In the genomic region with DNA sequence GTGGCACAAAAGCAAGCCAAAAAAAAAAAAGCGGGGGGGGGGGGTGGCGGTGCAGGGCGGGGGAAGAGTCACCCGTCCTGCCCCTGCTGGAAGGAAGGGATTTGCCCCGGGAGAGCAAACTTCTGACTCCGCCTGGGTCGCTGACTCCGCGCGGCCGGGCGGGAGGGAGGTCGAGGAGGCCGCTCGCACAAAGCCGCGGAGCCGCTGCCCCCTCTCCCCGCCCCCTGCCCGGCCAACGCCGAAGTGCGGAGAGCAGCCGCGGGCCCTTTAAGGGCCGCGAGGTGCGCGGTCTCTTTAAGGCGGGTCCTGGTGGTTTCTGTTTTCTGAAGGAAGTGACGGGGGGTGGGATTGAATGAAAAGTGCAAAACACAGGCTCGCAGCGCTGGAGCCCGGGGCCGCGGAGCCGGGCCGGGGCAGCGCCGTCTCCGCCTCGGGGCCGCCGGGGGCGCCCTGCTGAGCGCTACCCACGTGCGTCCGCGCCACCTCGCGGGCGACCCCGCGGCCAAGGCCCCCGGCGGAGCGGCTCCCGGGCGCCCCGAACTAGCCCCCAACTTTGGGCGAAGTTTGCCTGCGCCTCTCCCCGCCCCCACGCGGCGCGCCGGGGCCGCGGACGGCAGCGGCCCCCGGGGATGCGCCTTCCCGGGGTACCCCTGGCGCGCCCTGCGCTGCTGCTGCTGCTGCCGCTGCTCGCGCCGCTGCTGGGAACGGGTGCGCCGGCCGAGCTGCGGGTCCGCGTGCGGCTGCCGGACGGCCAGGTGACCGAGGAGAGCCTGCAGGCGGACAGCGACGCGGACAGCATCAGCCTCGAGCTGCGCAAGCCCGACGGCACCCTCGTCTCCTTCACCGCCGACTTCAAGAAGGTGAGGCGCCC, we compare ENCODE assay signal across 8 cellular contexts. TPM values are rescaled to one million over a fixed set of nuclear protein-coding genes. Genes with fewer than 3 reads are reported as not detected.
DNase-seq lines count a peak whose midpoint lies in the region; ATAC-seq and TF ChIP-seq lines count a peak whose summit lies in the region.

A gene (plus strand): TSS at position 382 of the 871 bp plus-strand sequence. CDS start 248 bp downstream, at position 630.

- ATAC-seq in HG02610 (IDR thresholded peaks at IDR 0.05; ENCODE audit: unreplicated experiment) (peak; percentile 81), HG03469 (IDR thresholded peaks at IDR 0.05; ENCODE audit: unreplicated experiment) (no peak)

- H3K9me3 ChIP-seq in duodenal mucosa (ENCODE audit: control insufficient read depth in 1 of 2, low read length in 2 of 2): no peaks in the 10 kb centered on the region

- no peaks in the 10 kb centered on the region for H3K27me3 ChIP-seq in duodenal mucosa (ENCODE audit: control insufficient read depth in 1 of 2, insufficient read depth in 2 of 2, low read length in 2 of 2)

- peak within 1 kb of the TSS; percentile 73 to 90 for H3K9ac ChIP-seq in duodenal mucosa (ENCODE audit: low read depth in 1 of 2, low read length in 2 of 2)

- no peak for TF ChIP-seq POLR2A in lower leg skin (IDR thresholded peaks at IDR 0.05)

- no peak for TF ChIP-seq CTCF in GM12864 (IDR thresholded peaks at IDR 0.05; ENCODE audit: low read depth, low read length, missing control alignments)
- TF ChIP-seq CTCF in lower leg skin (IDR thresholded peaks at IDR 0.05): no peak

- peaks cover 5 to 7% of the 10 kb centered on the region in 2 donors for H3K36me3 ChIP-seq in duodenal mucosa (ENCODE audit: control insufficient read depth in 1 of 2, insufficient read depth in 2 of 2, low read length in 2 of 2)

- peaks cover 43 to 47% of the 10 kb centered on the region in 2 donors for H3K4me1 ChIP-seq in duodenal mucosa (ENCODE audit: control insufficient read depth in 1 of 2, insufficient read depth in 2 of 2, low read length in 2 of 2)

- WGBS in lower leg skin, 2 donors: 1 to 2% methylated on average over 22 to 98 of the region's 106 CpGs

- peak within 1 kb of the TSS; percentile 63 for H3K27ac ChIP-seq in duodenal mucosa (ENCODE audit: low read depth, low read length)

- H3K4me3 ChIP-seq in GM12864 (ENCODE audit: low read depth, low read length) (peak within 1 kb of the TSS; percentile 66), duodenal mucosa (ENCODE audit: low read depth in 1 of 2, low read length in 2 of 2) (peak within 1 kb of the TSS; percentile 85 to 92), lower leg skin (ENCODE audit: low read depth, poor library complexity, severe bottlenecking) (peak within 1 kb of the TSS; percentile 52)

- intact Hi-C loops in lower leg skin (cut with DNase I; ENCODE audit: low total_unique reads): no loop called here

- DNase-seq in GM12864 (ENCODE audit: low read depth) (peak; percentile 39), NCI-H1930 (lab: John Stamatoyannopoulos, UW) (peak; percentile 46 to 53), lower leg skin (ENCODE audit: low spot score in 2 of 2) (peak in 1 of 2 donors; percentile 66)
- DNase-seq in activated CD4-positive, alpha-beta T cell treated with anti-CD3 and anti-CD28 coated beads, Interleukin-2, amount 50 U/mL, for 24 hours (ENCODE audit: low read depth in 1 of 2, low spot score in 1 of 2): peak; percentile 25 to 38
- DNase-seq in stimulated activated CD4-positive, alpha-beta T cell treated with anti-CD3 and anti-CD28 coated beads, Interleukin-4, amount 100 ng/mL, for 4 hours: peak; percentile 39 to 52

RNA-seq across cellular contexts. Expression of the gene that starts here (rescaled TPM):
- total RNA-seq in lower leg skin: 10 to 100 TPM in 2 of 4 donors, 1 to 10 TPM in 2; 3.0 to 15.4 (median 9.1) TPM
